In genomic region chr5:125891326-125891725, GRCh38 we compare ENCODE assay signal across 18 cellular contexts.
"Had no signal": no experiment of that assay in that cellular context is flagged by ENCODE, and none has a peak within 500 bp of the region (broad histone marks: within the 10 kb centered on the region; RNA-seq: fewer than 3 reads in every experiment).

No MANE protein-coding gene starts in this region.

- DNase-seq: activated CD4-positive, alpha-beta T cell treated with anti-CD3 and anti-CD28 coated beads for 36 hours; activated CD4-positive, alpha-beta T cell treated with anti-CD3 and anti-CD28 coated beads, Interleukin-2, amount 50 U/mL, for 48 hours; activated gamma-delta T cell; adrenal gland; left colon; lower lobe of right lung; posterior cingulate gyrus; sigmoid colon; stimulated activated CD8-positive, alpha-beta memory T cell treated with anti-CD3 and anti-CD28 coated beads, Interleukin-4, amount 100 ng/mL, for 48 hours; stimulated activated naive CD4-positive, alpha-beta T cell had no signal

- H3K27me3 Mint-ChIP-seq: activated CD4-positive, alpha-beta T cell treated with anti-CD3 and anti-CD28 coated beads for 36 hours had no signal

- H3K4me3 ChIP-seq: cardiac muscle cell, esophagus muscularis mucosa, hepatocyte, lower lobe of right lung, sigmoid colon had no signal

- H3K4me3 Mint-ChIP-seq: activated CD4-positive, alpha-beta T cell treated with anti-CD3 and anti-CD28 coated beads for 36 hours; mesothelial cell of epicardium; nephron; T-helper 2 cell treated with Interferon-gamma antibody and Interleukin-4, amounts not matched to agents 5 μg/mL and 100 μg/mL, for 36 hours; WTC11 had no signal

- H3K4me1 ChIP-seq: adrenal gland, lower lobe of right lung had no signal

- H3K4me1 Mint-ChIP-seq: activated CD4-positive, alpha-beta T cell treated with anti-CD3 and anti-CD28 coated beads for 36 hours; mesothelial cell of epicardium; WTC11 had no signal

- H3K27me3 ChIP-seq: adrenal gland, cardiac muscle cell, esophagus muscularis mucosa, hepatocyte, sigmoid colon had no signal

- ATAC-seq: activated CD4-positive, alpha-beta T cell treated with anti-CD3 and anti-CD28 coated beads for 36 hours; activated naive CD4-positive, alpha-beta T cell treated with anti-CD3 and anti-CD28 coated beads, Interleukin-2, amount 50 U/mL, for 72 hours; lower lobe of right lung; WTC11 had no signal

- H3K27ac Mint-ChIP-seq: activated CD4-positive, alpha-beta T cell treated with anti-CD3 and anti-CD28 coated beads for 36 hours; activated naive CD4-positive, alpha-beta T cell treated with anti-CD3 and anti-CD28 coated beads, Interleukin-2, amount 50 U/mL, for 72 hours; mesothelial cell of epicardium; nephron; T-helper 2 cell treated with Interferon-gamma antibody and Interleukin-4, amounts not matched to agents 5 μg/mL and 100 μg/mL, for 36 hours; WTC11 had no signal

- H3K9me3 Mint-ChIP-seq: WTC11 had no signal

- H3K36me3 ChIP-seq: adrenal gland, cardiac muscle cell, esophagus muscularis mucosa, lower lobe of right lung, sigmoid colon had no signal

- H3K27ac ChIP-seq: adrenal gland, cardiac muscle cell, esophagus muscularis mucosa, hepatocyte, lower lobe of right lung, sigmoid colon had no signal

- H3K36me3 Mint-ChIP-seq: activated naive CD4-positive, alpha-beta T cell treated with anti-CD3 and anti-CD28 coated beads, Interleukin-2, amount 50 U/mL, for 72 hours; mesothelial cell of epicardium; WTC11 had no signal

- H3K9me3 ChIP-seq: adrenal gland, esophagus muscularis mucosa, lower lobe of right lung, sigmoid colon had no signal
